8 cellular contexts compared by ENCODE assay signal in the genomic region with DNA sequence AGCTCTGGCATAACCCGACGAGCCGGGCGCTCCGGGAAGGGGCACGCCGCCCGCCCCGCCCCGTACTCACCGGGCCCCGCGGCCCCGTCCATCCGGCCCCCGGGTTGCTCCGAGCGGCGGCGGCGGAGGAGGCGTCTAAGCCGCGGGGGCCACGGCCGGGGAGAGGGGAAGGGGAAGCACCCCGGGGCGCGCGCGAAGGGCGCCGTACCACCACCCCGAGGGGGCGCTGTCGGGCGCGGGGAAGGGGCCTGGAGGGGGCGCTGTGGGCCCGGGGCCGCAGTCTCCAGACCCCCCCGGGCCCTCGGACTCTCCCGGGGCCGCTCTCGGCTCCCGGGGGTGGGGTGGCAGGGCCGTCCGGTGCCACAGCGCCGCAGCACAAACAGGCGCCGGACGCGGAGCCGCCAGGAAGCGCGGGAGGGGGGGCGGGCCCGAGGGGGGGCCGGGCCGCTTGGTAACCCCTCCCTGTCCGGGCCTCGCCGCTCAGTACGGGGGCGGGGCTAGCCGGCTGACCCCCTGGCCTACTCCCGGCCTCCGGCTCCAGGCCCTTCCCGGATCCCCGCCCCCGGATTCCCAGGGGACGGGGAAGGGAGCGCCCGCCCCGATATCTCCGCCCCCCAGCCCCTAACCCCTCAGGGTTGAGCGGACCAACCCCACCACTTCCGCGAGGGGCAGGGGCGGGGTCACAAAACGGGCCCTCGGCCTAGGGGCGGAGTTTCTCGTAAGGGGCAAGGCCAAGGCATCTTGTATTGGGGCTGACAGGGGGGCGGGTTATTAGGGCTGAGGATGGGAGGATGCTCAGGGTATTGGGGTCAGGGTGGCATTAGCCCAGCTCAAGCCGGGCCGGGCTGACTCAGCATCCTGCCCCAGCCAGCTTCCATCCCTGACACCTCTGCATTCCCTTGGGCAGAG. TPM values are rescaled to one million over a fixed set of nuclear protein-coding genes. Genes with fewer than 3 reads are reported as not detected.
A peak's percentile ranks its signal among the peaks of the same experiment; 100 is the strongest.
DNase-seq lines count a peak whose midpoint lies in the region; ATAC-seq, FAIRE-seq and TF ChIP-seq lines count a peak whose summit lies in the region.

A gene with protein sequence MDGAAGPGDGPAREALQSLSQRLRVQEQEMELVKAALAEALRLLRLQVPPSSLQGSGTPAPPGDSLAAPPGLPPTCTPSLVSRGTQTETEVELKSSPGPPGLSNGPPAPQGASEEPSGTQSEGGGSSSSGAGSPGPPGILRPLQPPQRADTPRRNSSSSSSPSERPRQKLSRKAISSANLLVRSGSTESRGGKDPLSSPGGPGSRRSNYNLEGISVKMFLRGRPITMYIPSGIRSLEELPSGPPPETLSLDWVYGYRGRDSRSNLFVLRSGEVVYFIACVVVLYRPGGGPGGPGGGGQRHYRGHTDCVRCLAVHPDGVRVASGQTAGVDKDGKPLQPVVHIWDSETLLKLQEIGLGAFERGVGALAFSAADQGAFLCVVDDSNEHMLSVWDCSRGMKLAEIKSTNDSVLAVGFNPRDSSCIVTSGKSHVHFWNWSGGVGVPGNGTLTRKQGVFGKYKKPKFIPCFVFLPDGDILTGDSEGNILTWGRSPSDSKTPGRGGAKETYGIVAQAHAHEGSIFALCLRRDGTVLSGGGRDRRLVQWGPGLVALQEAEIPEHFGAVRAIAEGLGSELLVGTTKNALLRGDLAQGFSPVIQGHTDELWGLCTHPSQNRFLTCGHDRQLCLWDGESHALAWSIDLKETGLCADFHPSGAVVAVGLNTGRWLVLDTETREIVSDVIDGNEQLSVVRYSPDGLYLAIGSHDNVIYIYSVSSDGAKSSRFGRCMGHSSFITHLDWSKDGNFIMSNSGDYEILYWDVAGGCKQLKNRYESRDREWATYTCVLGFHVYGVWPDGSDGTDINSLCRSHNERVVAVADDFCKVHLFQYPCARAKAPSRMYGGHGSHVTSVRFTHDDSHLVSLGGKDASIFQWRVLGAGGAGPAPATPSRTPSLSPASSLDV (minus strand): TSS at position 410 of the 909 bp plus-strand sequence. CDS start 318 bp downstream, at position 92.
A gene with protein sequence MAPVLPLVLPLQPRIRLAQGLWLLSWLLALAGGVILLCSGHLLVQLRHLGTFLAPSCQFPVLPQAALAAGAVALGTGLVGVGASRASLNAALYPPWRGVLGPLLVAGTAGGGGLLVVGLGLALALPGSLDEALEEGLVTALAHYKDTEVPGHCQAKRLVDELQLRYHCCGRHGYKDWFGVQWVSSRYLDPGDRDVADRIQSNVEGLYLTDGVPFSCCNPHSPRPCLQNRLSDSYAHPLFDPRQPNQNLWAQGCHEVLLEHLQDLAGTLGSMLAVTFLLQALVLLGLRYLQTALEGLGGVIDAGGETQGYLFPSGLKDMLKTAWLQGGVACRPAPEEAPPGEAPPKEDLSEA (plus strand): TSS at position 892 of the 909 bp plus-strand sequence. CDS start 25 bp downstream, outside the sequence.

- no peaks in the 10 kb centered on the region for H3K9me1 ChIP-seq in keratinocyte (ENCODE audit: control insufficient read depth, extremely low read depth, insufficient read depth, low read length)

- H2AFZ ChIP-seq in keratinocyte (ENCODE audit: control insufficient read depth, low read length), result peak within 1 kb of the TSS; percentile 87

- no peaks in the 10 kb centered on the region for H3K36me3 Mint-ChIP-seq in WTC11

- H3K9me3 ChIP-seq in A673 (ENCODE audit: low read depth, low read length, poor library complexity, severe bottlenecking), result no peaks in the 10 kb centered on the region
- no peaks in the 10 kb centered on the region for H3K9me3 ChIP-seq in keratinocyte (ENCODE audit: control insufficient read depth, low read depth, low read length)

- POLR2A ChIA-PET in A673 (lab: Charles Lee; ENCODE audit: low non-redundant PET), result no interaction called here
- POLR2A ChIA-PET in WTC11 (lab: Charles Lee), result interaction anchor here (0.9 to 3.7 kb wide), 6 partner anchors 9 to 75 kb away, joined by 3 to 21 read pairs (median 8); partner anchors contain the start of genes B3GAT3, C11orf98, CSKMT and MTA2

- DNase-seq in A673 (ENCODE audit: low spot score) (peak; percentile 89), GM18507 (ENCODE audit: extremely low spot score, insufficient read length, low read depth) (peak; percentile 77), NCI-H2171 treated with DMSO at 0.1 percent for 48 hours (lab: John Stamatoyannopoulos, UW) (peak; percentile 41), WTC11 (ENCODE audit: low spot score) (peak; percentile 97), cardiac fibroblast (ENCODE audit: low read depth in 2 of 2) (peak; percentile 80 to 98), keratinocyte (ENCODE audit: low read depth, low spot score) (no peak)
- peak; percentile 70 to 83 (median 81) for DNase-seq in stimulated activated CD4-positive, alpha-beta T cell treated with anti-CD3 and anti-CD28 coated beads, Interleukin-12 subunit alpha, Interleukin-12 subunit beta, amount 100 ng/mL, for 48 hours (ENCODE audit: low read depth in 2 of 3, low spot score in 1 of 3)

- H3K4me1 ChIP-seq in A673 (ENCODE audit: insufficient read depth, low read length, poor library complexity, severe bottlenecking), result peaks cover 15% of the 10 kb centered on the region
- peaks cover 20% of the 10 kb centered on the region for H3K4me1 ChIP-seq in keratinocyte (ENCODE audit: control insufficient read depth, extremely low read depth, insufficient read depth, low read length)

- no peaks in the 10 kb centered on the region for H3K27me3 ChIP-seq in A673 (replicated peaks; ENCODE audit: insufficient read depth, low read depth, low read length, poor library complexity)
- H3K27me3 ChIP-seq in keratinocyte (ENCODE audit: control insufficient read depth, extremely low read depth, insufficient read depth, low read length), result no peaks in the 10 kb centered on the region

- no peaks in the 10 kb centered on the region for H4K20me1 ChIP-seq in keratinocyte (ENCODE audit: control insufficient read depth, extremely low read depth, insufficient read depth, low read length)

- H3K27ac Mint-ChIP-seq in WTC11, result peak within 1 kb of the TSS; percentile 41; the same call in 1 of the 2 replicates

- no peaks in the 10 kb centered on the region for H3K9me3 Mint-ChIP-seq in WTC11

- CTCF ChIA-PET in A673 (lab: Charles Lee) (interaction anchor here (0.7 to 1.2 kb wide), 3 partner anchors 10 to 13 kb away, joined by 3 to 6 read pairs (median 5); partner anchors contain the start of gene MTA2), WTC11 (lab: Charles Lee) (interaction anchor here (0.6 to 3.7 kb wide), 29 partner anchors 9 to 245 kb away, joined by 3 to 51 read pairs (median 5); partner anchors contain the start of genes B3GAT3, C11orf98, CSKMT and EEF1G)

- peak within 1 kb of the TSS; percentile 95 for H3K4me3 Mint-ChIP-seq in WTC11

- intact Hi-C loops in A673 (cut with micrococcal nuclease; ENCODE audit: unreplicated experiment), result no loop called here

- H3K36me3 ChIP-seq in A673 (ENCODE audit: insufficient read depth, low read length, poor library complexity, severe bottlenecking) (peaks cover 10% of the 10 kb centered on the region), keratinocyte (ENCODE audit: control insufficient read depth in 2 of 2, extremely low read depth in 1 of 2, insufficient read depth in 2 of 2, low read length in 2 of 2) (peaks cover 13 to 25% of the 10 kb centered on the region in 2 experiments)

- peak within 1 kb of the TSS; percentile 78 for H3K4me2 ChIP-seq in keratinocyte (ENCODE audit: control insufficient read depth, extremely low read depth, insufficient read depth, low read depth, low read length)

- FAIRE-seq in GM18507 (lab: Jason Lieb, UNC), result peak; percentile 83
- FAIRE-seq in keratinocyte (lab: Jason Lieb, UNC), result peak; percentile 26

- ATAC-seq in HG02973 (IDR thresholded peaks at IDR 0.05; ENCODE audit: unreplicated experiment), result peak; percentile 57
- peak; percentile 89 for ATAC-seq in WTC11

- BruUV-seq in A673 (replicated peaks; lab: Mats Ljungman, UMichigan), result no TSS peak

- H3K4me3 ChIP-seq in A673 (ENCODE audit: low read depth, low read length, poor library complexity, severe bottlenecking) (peak within 1 kb of the TSS; percentile 80), cardiac fibroblast (replicated peaks in 1 of 2; ENCODE audit: low read depth in 2 of 2, low read length in 2 of 2) (peak within 1 kb of the TSS; percentile 76 to 89), keratinocyte (ENCODE audit: control insufficient read depth in 2 of 3, extremely low read depth in 1 of 3, insufficient read depth in 2 of 3, low read depth in 1 of 3, low read length in 3 of 3) (peak within 1 kb of the TSS; percentile 60 to 85 (median 75))

- dilution Hi-C loops in keratinocyte (cut with MboI; ENCODE audit: extremely low pct_ligation_motif_present, low sequenced_read_pairs), result no loop called here

- peak within 1 kb of the TSS; percentile 78 for H3K9ac ChIP-seq in keratinocyte (ENCODE audit: control insufficient read depth, extremely low read depth, insufficient read depth, low read length)

- peaks cover 28% of the 10 kb centered on the region for H3K4me1 Mint-ChIP-seq in WTC11

- H3K27me3 Mint-ChIP-seq in WTC11 (ENCODE audit: low read depth), result peaks cover 9% of the 10 kb centered on the region; the same call in 1 of the 2 replicates

- TF ChIP-seq CTCF in A673 (conservative IDR thresholded peaks at IDR 0.05; ENCODE audit: low read depth, low read length) (peak; percentile 84), WTC11 (IDR thresholded peaks at IDR 0.05) (peak; percentile 93), cardiac fibroblast (IDR thresholded peaks at IDR 0.05; ENCODE audit: low read depth, low read length) (peak; percentile 45), keratinocyte (optimal IDR thresholded peaks at IDR 0.05 in 1 of 3, IDR thresholded peaks at IDR 0.05 in 1 of 3, conservative IDR thresholded peaks at IDR 0.05 in 1 of 3; ENCODE audit: extremely low read depth in 1 of 3, insufficient read depth in 2 of 3, low read length in 3 of 3) (peak in 2 of 3 experiments; percentile 73 to 84)

- H3K79me2 ChIP-seq in keratinocyte (ENCODE audit: control insufficient read depth, insufficient read depth, low read length), result no peaks in the 10 kb centered on the region

- H3K27ac ChIP-seq in A673 (ENCODE audit: low read depth, low read length, poor library complexity, severe bottlenecking), result peak within 1 kb of the TSS; percentile 76
- H3K27ac ChIP-seq in keratinocyte (ENCODE audit: control insufficient read depth, insufficient read depth, low read length), result peak within 1 kb of the TSS; percentile 48

RNA-seq across cellular contexts. Expression of the first gene that starts in this region (rescaled TPM):
- 21.3 and 30.4 TPM in 2 replicates for total RNA-seq in A673 (2021)
- 45.5 to 54.7 TPM (median 51.1 TPM) in 3 replicates for total RNA-seq in WTC11 (2021)
- 13.6 to 15.1 TPM (median 13.6 TPM) in 3 replicates for polyA plus RNA-seq in keratinocyte
- 10.9 TPM for polyA plus RNA-seq in keratinocyte (2011; ENCODE audit: low read depth)
- 5.5 and 6.4 TPM in 2 replicates for polyA plus RNA-seq in keratinocyte (2011; cell fraction: cytosol; rRNA removed)
- polyA plus RNA-seq in keratinocyte (2011; cell fraction: nucleus; rRNA removed), result 40.3 and 47.3 TPM in 2 replicates
- 12.8 and 16.1 TPM in 2 replicates for polyA plus RNA-seq in keratinocyte (2012; ENCODE audit: low replicate concordance)
- 18.4 to 40.8 TPM (median 19.1 TPM) in 3 replicates for polyA minus RNA-seq in keratinocyte
- 17.3 TPM for polyA minus RNA-seq in keratinocyte (2011; cell fraction: cytosol; rRNA and poly(A)+ RNA removed)
- polyA minus RNA-seq in keratinocyte (2011; cell fraction: nucleus; rRNA and poly(A)+ RNA removed), result 9.6 and 10.6 TPM in 2 replicates

RNA-seq across cellular contexts. Expression of the second gene that starts in this region (rescaled TPM):
- total RNA-seq in A673 (2021) (1.1 and 1.3 TPM in 2 replicates), WTC11 (2021) (0.78 to 1.6 TPM (median 0.94 TPM) in 3 replicates)
- 1.0 to 1.9 TPM (median 1.5 TPM) in 3 replicates for polyA plus RNA-seq in keratinocyte
- 0.42 TPM for polyA plus RNA-seq in keratinocyte (2011; ENCODE audit: low read depth)
- polyA plus RNA-seq in keratinocyte (2011; cell fraction: cytosol; rRNA removed), result 0.92 and 1.6 TPM in 2 replicates
- polyA plus RNA-seq in keratinocyte (2011; cell fraction: nucleus; rRNA removed), result 0.96 and 1.2 TPM in 2 replicates
- 1.7 TPM in 2 replicates for polyA plus RNA-seq in keratinocyte (2012; ENCODE audit: low replicate concordance)
- polyA minus RNA-seq in keratinocyte, result 1.2 to 1.3 TPM in 2 of 3 replicates, not detected in the other
- polyA minus RNA-seq in keratinocyte (2011; cell fraction: cytosol; rRNA and poly(A)+ RNA removed), result not detected
- 0.39 TPM in 1 of 2 replicates, not detected in the other for polyA minus RNA-seq in keratinocyte (2011; cell fraction: nucleus; rRNA and poly(A)+ RNA removed)
